In the genomic region with DNA sequence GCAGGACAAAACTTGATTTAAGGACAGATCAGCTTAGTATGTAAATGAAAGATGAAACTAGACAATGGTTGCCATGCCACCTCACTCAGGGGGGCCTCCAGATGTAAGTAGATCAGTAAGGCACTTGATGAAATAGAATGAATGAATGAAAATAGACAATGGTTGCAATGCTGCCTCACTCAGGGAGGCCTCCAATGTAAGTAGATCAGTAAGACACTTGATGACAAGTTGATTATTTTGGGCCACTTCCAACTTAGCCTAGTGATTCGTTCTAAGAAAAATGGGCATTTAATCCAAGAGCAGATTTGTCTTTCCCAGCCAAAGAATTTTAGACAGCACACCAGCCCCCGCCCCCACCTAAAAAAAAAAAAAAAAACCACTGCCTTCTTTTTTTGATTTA, we compare ENCODE assay signal across 19 cellular contexts. TPM values are rescaled to one million over a fixed set of nuclear protein-coding genes. Genes with fewer than 3 reads are reported as not detected.
A peak's percentile ranks its signal among the peaks of the same experiment; 100 is the strongest.
DNase-seq lines count a peak whose midpoint lies in the region; ATAC-seq and TF ChIP-seq lines count a peak whose summit lies in the region.
"Had no signal": no experiment of that assay in that cellular context is flagged by ENCODE, and none has a peak within 500 bp of the region (broad histone marks: within the 10 kb centered on the region; RNA-seq: fewer than 3 reads in every experiment).

No MANE protein-coding gene starts in this region.

- H3K27me3 ChIP-seq in BE2C: no peaks in the 10 kb centered on the region
- H3K27me3 ChIP-seq: gastrocnemius medialis, stomach had no signal

- no peak for TF ChIP-seq CTCF in AG04449 (IDR thresholded peaks at IDR 0.05; ENCODE audit: insufficient read depth, low read length, missing control alignments)
- no peak for TF ChIP-seq CTCF in RWPE1 (conservative IDR thresholded peaks at IDR 0.05; ENCODE audit: low read depth)
- no peak for TF ChIP-seq CTCF in fibroblast of pulmonary artery (IDR thresholded peaks at IDR 0.05; ENCODE audit: low read length, missing control alignments)
- TF ChIP-seq CTCF in BE2C (IDR thresholded peaks at IDR 0.05; ENCODE audit: low read depth, low read length): no peak

- no peaks in the 10 kb centered on the region for H3K36me3 ChIP-seq in BE2C
- H3K36me3 ChIP-seq: gastrocnemius medialis, stomach had no signal

- DNase-seq in AG04449 (ENCODE audit: low read depth, low spot score) (peak; percentile 28), HCEC 1CT (peak; percentile 71), RWPE1 (ENCODE audit: low spot score) (peak; percentile 5), fibroblast of pulmonary artery (ENCODE audit: low read depth) (peak; percentile 83), HEK293T (ENCODE audit: extremely low spot score) (no peak), BE2C (no peak)
- DNase-seq: activated CD4-positive, alpha-beta T cell treated with anti-CD3 and anti-CD28 coated beads for 36 hours; activated CD8-positive, alpha-beta memory T cell treated with anti-CD3 and anti-CD28 coated beads, Interleukin-2, amount 50 U/mL, for 4 hours; activated naive CD4-positive, alpha-beta T cell treated with Interleukin-2 at 50 U/mL for 16 hours; effector CD8-positive, alpha-beta T cell; gastrocnemius medialis; mammary epithelial cell; MV-4-11; naive thymus-derived CD8-positive, alpha-beta T cell; stimulated activated CD4-positive, alpha-beta T cell treated with anti-CD3 and anti-CD28 coated beads, Interleukin-15, amount 100 ng/mL, for 24 hours; stomach; T1000 had no signal

- H3K4me1 ChIP-seq in BE2C: no peaks in the 10 kb centered on the region
- H3K4me1 ChIP-seq: gastrocnemius medialis, stomach had no signal

- CTCF ChIA-PET in AG04449 (lab: Yijun Ruan, JAX): no interaction called here
- CTCF ChIA-PET in RWPE1 (lab: Yijun Ruan, JAX): interaction anchor here (0.7 kb wide), 1 partner anchor 84 kb away, joined by 4 read pairs; no protein-coding TSS in a partner anchor
- CTCF ChIA-PET in HEK293T (lab: Yijun Ruan, JAX): no interaction called here

- no peaks in the 10 kb centered on the region for H3K9me3 ChIP-seq in BE2C
- H3K9me3 ChIP-seq: gastrocnemius medialis, stomach had no signal

- ATAC-seq in HG02970 (IDR thresholded peaks at IDR 0.05; ENCODE audit: low FRiP score, unreplicated experiment): no peak
- no peak for ATAC-seq in GM19397 (IDR thresholded peaks at IDR 0.05; ENCODE audit: unreplicated experiment)
- ATAC-seq: activated CD4-positive, alpha-beta T cell treated with anti-CD3 and anti-CD28 coated beads for 36 hours; gastrocnemius medialis; naive thymus-derived CD8-positive, alpha-beta T cell had no signal

- H3K4me3 ChIP-seq in AG04449 (ENCODE audit: low read depth, low read length) (no peak overlapping the region), fibroblast of pulmonary artery (replicated peaks; ENCODE audit: low read depth, low read length) (no peak overlapping the region), BE2C (ENCODE audit: low read depth, low read length) (no peak overlapping the region)
- H3K4me3 ChIP-seq: gastrocnemius medialis, stomach had no signal

- POLR2A ChIA-PET in AG04449 (lab: Yijun Ruan, JAX): no interaction called here
- POLR2A ChIA-PET in RWPE1 (lab: Yijun Ruan, JAX; ENCODE audit: low non-redundant PET): no interaction called here
- POLR2A ChIA-PET in HEK293T (lab: Yijun Ruan, JAX): no interaction called here

- H3K27ac ChIP-seq in RWPE1: no peak overlapping the region
- H3K27ac ChIP-seq: gastrocnemius medialis, stomach had no signal

TF ChIP-seq in HEK293T, 16 proteins besides CTCF, POLR2A, EP300 and RAD21:
- TF ChIP-seq FOXM1 (IDR thresholded peaks at IDR 0.05; ENCODE audit: borderline replicate concordance) (no peak), NFRKB (IDR thresholded peaks at IDR 0.05) (no peak), ELF4 (IDR thresholded peaks at IDR 0.05) (no peak), TARDBP (IDR thresholded peaks at IDR 0.05) (no peak), CTBP1 (IDR thresholded peaks at IDR 0.05; ENCODE audit: borderline replicate concordance) (no peak), FOXK2 (IDR thresholded peaks at IDR 0.05) (no peak), BHLHE40 (IDR thresholded peaks at IDR 0.05; ENCODE audit: borderline replicate concordance) (no peak), HDGF (IDR thresholded peaks at IDR 0.05; ENCODE audit: borderline replicate concordance) (no peak), LEF1 (IDR thresholded peaks at IDR 0.05; ENCODE audit: borderline replicate concordance) (no peak), SUZ12 (IDR thresholded peaks at IDR 0.05) (no peak), ZNF384 (IDR thresholded peaks at IDR 0.05) (no peak), SP1 (IDR thresholded peaks at IDR 0.05) (no peak)
- TF ChIP-seq, protein P1, sequence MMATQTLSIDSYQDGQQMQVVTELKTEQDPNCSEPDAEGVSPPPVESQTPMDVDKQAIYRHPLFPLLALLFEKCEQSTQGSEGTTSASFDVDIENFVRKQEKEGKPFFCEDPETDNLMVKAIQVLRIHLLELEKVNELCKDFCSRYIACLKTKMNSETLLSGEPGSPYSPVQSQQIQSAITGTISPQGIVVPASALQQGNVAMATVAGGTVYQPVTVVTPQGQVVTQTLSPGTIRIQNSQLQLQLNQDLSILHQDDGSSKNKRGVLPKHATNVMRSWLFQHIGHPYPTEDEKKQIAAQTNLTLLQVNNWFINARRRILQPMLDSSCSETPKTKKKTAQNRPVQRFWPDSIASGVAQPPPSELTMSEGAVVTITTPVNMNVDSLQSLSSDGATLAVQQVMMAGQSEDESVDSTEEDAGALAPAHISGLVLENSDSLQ (IDR thresholded peaks at IDR 0.05): no peak

RNA-seq across cellular contexts. Expression of gene SLC5A12, which starts 19.2 kb away (rescaled TPM):
- 0.29 TPM for polyA plus RNA-seq in BE2C (2012; ENCODE audit: insufficient read depth, insufficient read length, low read depth)
- polyA plus RNA-seq: mammary epithelial cell; naive thymus-derived CD8-positive, alpha-beta T cell; stomach had no signal

Comparison
In these comparisons a context has a peak if more than half of its experiments do, and no peak if none do; other contexts are left out.
1. DNase-seq: peak in AG04449 (single experiment), HCEC 1CT (single experiment), RWPE1 (single experiment) and fibroblast of pulmonary artery (single experiment); none in HEK293T (single experiment) and BE2C (single experiment).